Comparison of ENCODE assay signal across 2 cellular contexts in genomic region chr16:87188104-87188503, GRCh38.
A peak's percentile ranks its signal among the peaks of the same experiment; 100 is the strongest.
TF ChIP-seq lines count a peak whose summit lies in the region.

No MANE protein-coding gene starts in this region.

TF ChIP-seq in GM12891, 5 proteins besides CTCF, POLR2A, EP300 and RAD21 (continued from another document):
- TF ChIP-seq TAF1 (IDR thresholded peaks at IDR 0.05; ENCODE audit: low read depth, low read length): no peak
TF ChIP-seq in GM12891: peak in this region for 0.

TF ChIP-seq in HEK293, 187 proteins besides CTCF, POLR2A, EP300 and RAD21:
- TF ChIP-seq PRDM2 (tag by site-specific recombination; IDR thresholded peaks at IDR 0.05; ENCODE audit: borderline replicate concordance) (no peak), ZNF354C (tag by site-specific recombination; IDR thresholded peaks at IDR 0.05; ENCODE audit: borderline replicate concordance, low read depth) (no peak), REPIN1 (tag by site-specific recombination; IDR thresholded peaks at IDR 0.05; ENCODE audit: low read depth) (no peak), KLF9 (tag by site-specific recombination; IDR thresholded peaks at IDR 0.05; ENCODE audit: low read depth) (peak; percentile 39; the same call in 1 of the 2 replicates), EGR2 (tag by site-specific recombination; IDR thresholded peaks at IDR 0.05; ENCODE audit: low read depth) (peak; percentile 82), ZNF48 (tag by site-specific recombination; IDR thresholded peaks at IDR 0.05) (no peak), ZNF18 (tag by site-specific recombination; IDR thresholded peaks at IDR 0.05) (peak; percentile 52; the same call in 1 of the 2 replicates), ZFHX2 (tag by site-specific recombination; conservative IDR thresholded peaks at IDR 0.05) (peak; percentile 83), ZNF558 (tag by site-specific recombination; IDR thresholded peaks at IDR 0.05) (no peak), ZNF23 (tag by site-specific recombination; IDR thresholded peaks at IDR 0.05; ENCODE audit: borderline replicate concordance) (no peak), ZBTB17 (tag by site-specific recombination; IDR thresholded peaks at IDR 0.05) (no peak)
